In the genomic region with DNA sequence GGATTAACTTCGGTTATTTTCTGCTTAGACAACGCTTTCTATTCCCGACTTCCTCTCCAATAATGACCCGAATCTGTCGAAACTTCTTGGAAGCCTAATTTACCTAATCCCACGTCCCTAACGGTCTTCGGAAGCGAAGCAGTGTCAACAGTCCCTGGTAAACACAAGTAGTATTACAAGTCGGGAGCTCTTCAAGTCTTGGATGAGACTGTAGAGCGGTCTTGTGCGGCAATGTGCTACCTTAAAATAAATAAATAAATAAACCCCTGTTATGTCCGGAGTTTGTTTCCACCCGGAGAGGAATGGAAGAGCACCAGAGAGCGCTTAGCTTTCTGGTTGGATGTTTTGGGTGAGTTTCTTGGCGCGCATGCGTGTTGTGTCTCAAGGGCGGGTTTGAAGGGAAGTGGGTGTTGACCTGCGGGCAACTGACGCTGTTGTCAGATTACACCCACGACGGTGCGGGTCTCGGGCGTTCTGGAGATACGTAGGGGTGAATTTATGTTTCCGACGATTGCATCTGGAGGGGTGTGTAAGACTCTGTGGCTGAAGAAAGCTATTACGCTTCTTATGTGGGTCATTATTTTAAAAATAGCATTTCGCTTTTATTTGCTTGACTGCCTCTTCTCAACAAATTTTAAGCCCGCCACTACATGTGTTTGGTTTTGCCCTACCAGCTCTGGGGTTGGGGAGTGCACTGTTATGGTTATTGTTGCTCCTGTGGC, we compare ENCODE assay signal across 1 cellular context.
TF ChIP-seq lines count a peak whose summit lies in the region.

A gene (plus strand): TSS at position 431 of the 722 bp plus-strand sequence. CDS start 546 bp downstream, outside the sequence.
A gene with protein sequence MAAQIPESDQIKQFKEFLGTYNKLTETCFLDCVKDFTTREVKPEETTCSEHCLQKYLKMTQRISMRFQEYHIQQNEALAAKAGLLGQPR (minus strand): TSS at position 243 of the 722 bp plus-strand sequence. CDS start 15,586 bp downstream, outside the sequence.

TF ChIP-seq in WTC11, 78 proteins besides CTCF, POLR2A, EP300 and RAD21 (continued from another document):
- TF ChIP-seq, protein P1, sequence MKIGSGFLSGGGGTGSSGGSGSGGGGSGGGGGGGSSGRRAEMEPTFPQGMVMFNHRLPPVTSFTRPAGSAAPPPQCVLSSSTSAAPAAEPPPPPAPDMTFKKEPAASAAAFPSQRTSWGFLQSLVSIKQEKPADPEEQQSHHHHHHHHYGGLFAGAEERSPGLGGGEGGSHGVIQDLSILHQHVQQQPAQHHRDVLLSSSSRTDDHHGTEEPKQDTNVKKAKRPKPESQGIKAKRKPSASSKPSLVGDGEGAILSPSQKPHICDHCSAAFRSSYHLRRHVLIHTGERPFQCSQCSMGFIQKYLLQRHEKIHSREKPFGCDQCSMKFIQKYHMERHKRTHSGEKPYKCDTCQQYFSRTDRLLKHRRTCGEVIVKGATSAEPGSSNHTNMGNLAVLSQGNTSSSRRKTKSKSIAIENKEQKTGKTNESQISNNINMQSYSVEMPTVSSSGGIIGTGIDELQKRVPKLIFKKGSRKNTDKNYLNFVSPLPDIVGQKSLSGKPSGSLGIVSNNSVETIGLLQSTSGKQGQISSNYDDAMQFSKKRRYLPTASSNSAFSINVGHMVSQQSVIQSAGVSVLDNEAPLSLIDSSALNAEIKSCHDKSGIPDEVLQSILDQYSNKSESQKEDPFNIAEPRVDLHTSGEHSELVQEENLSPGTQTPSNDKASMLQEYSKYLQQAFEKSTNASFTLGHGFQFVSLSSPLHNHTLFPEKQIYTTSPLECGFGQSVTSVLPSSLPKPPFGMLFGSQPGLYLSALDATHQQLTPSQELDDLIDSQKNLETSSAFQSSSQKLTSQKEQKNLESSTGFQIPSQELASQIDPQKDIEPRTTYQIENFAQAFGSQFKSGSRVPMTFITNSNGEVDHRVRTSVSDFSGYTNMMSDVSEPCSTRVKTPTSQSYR (CRISPR knock-in tag; IDR thresholded peaks at IDR 0.05) = no peak
- TF ChIP-seq HMGA2 (CRISPR knock-in tag; IDR thresholded peaks at IDR 0.05) (peak; percentile 56), ZNF396 (CRISPR knock-in tag; IDR thresholded peaks at IDR 0.05; ENCODE audit: borderline replicate concordance) (no peak), SP1 (CRISPR knock-in tag; conservative IDR thresholded peaks at IDR 0.05) (no peak)
- TF ChIP-seq, protein P2, sequence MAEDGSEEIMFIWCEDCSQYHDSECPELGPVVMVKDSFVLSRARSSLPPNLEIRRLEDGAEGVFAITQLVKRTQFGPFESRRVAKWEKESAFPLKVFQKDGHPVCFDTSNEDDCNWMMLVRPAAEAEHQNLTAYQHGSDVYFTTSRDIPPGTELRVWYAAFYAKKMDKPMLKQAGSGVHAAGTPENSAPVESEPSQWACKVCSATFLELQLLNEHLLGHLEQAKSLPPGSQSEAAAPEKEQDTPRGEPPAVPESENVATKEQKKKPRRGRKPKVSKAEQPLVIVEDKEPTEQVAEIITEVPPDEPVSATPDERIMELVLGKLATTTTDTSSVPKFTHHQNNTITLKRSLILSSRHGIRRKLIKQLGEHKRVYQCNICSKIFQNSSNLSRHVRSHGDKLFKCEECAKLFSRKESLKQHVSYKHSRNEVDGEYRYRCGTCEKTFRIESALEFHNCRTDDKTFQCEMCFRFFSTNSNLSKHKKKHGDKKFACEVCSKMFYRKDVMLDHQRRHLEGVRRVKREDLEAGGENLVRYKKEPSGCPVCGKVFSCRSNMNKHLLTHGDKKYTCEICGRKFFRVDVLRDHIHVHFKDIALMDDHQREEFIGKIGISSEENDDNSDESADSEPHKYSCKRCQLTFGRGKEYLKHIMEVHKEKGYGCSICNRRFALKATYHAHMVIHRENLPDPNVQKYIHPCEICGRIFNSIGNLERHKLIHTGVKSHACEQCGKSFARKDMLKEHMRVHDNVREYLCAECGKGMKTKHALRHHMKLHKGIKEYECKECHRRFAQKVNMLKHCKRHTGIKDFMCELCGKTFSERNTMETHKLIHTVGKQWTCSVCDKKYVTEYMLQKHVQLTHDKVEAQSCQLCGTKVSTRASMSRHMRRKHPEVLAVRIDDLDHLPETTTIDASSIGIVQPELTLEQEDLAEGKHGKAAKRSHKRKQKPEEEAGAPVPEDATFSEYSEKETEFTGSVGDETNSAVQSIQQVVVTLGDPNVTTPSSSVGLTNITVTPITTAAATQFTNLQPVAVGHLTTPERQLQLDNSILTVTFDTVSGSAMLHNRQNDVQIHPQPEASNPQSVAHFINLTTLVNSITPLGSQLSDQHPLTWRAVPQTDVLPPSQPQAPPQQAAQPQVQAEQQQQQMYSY (CRISPR knock-in tag; IDR thresholded peaks at IDR 0.05) = peak; percentile 67
